ENCODE assay signal across 8 cellular contexts in genomic region chr6:44234101-44235090, GRCh38. TPM values are rescaled to one million over a fixed set of nuclear protein-coding genes. Genes with fewer than 3 reads are reported as not detected.
DNase-seq lines count a peak whose midpoint lies in the region; ATAC-seq and TF ChIP-seq lines count a peak whose summit lies in the region.

No MANE protein-coding gene starts in this region.

- no peak overlapping the region; the same call in 1 of the 2 replicates for H3K56ac ChIP-seq in IMR-90 (ENCODE audit: extremely low read depth, insufficient read depth, low read length)

- POLR2A ChIA-PET in IMR-90 (lab: Charles Lee; ENCODE audit: unreplicated experiment): interaction anchor here (1.7 kb wide), 1 partner anchor 13 kb away, joined by 10 read pairs; the partner anchor contains the start of gene HSP90AB1

- H3K27ac ChIP-seq in IMR-90 (ENCODE audit: insufficient read depth, low read length): peak overlapping the region; percentile 42; the same call in 1 of the 2 replicates

- peak overlapping the region; percentile 9; the same call in 1 of the 2 replicates for H3K23ac ChIP-seq in IMR-90 (ENCODE audit: low read depth, low read length)

- peak overlapping the region; percentile 84; the same call in 1 of the 2 replicates for H2AK5ac ChIP-seq in IMR-90 (ENCODE audit: low read depth, low read length)

- peak overlapping the region; percentile 57 for H3K4ac ChIP-seq in IMR-90 (ENCODE audit: low read depth, low read length)

- peak; percentile 75 for TF ChIP-seq RAD21 in IMR-90 (IDR thresholded peaks at IDR 0.05; ENCODE audit: low read length)

- DNase-seq in Caki2 (ENCODE audit: low read depth) (peak; percentile 80), IMR-90 (peak; percentile 73), head of caudate nucleus (peak; percentile 79 to 97 (median 90)), posterior vena cava (ENCODE audit: low spot score) (peak; percentile 94), NCI-H345 treated with DMSO at 0.1 percent for 48 hours (lab: John Stamatoyannopoulos, UW; ENCODE audit: unreplicated experiment) (no peak), SIG-M5 treated with dmso at 0.1 percent for 504 hours (lab: John Stamatoyannopoulos, UW; ENCODE audit: unreplicated experiment) (no peak), NCI-H524 treated with DMSO at 0.1 percent for 48 hours (lab: John Stamatoyannopoulos, UW) (no peak)
- DNase-seq in activated T-helper 1 cell treated with anti-CD3 and anti-CD28 coated beads, Interleukin-12 subunit alpha, Interleukin-12 subunit beta, Interleukin-2, Interleukin-4 antibody, amounts not matched to agents 30 ng/mL and 10 ng/mL and 1 ng/mL, durations not matched to agents 14 hours and 24 hours and 36 hours (ENCODE audit: low spot score): no peak

- H3K27ac Mint-ChIP-seq in activated T-helper 1 cell treated with anti-CD3 and anti-CD28 coated beads, Interleukin-12 subunit alpha, Interleukin-12 subunit beta, Interleukin-2, Interleukin-4 antibody, amounts not matched to agents 30 ng/mL and 10 ng/mL and 1 ng/mL, durations not matched to agents 14 hours and 24 hours and 36 hours: peak overlapping the region; percentile 53

- in situ Hi-C loops in Caki2 (cut with HindIII; ENCODE audit: low pct_unique_long_range_greater_than_20kb, low sequenced_read_pairs) (no loop called here), IMR-90 (cut with MboI; ENCODE audit: low sequenced_read_pairs) (loop anchor here (5.0 kb wide), 2 partner anchors 62 to 127 kb away; no protein-coding TSS in a partner anchor)

- peaks cover 4% of the 10 kb centered on the region for H3K9me1 ChIP-seq in IMR-90 (ENCODE audit: insufficient read depth, low read length)

- H3K4me3 ChIP-seq in IMR-90 (ENCODE audit: insufficient read depth, low read depth, low read length): no peak overlapping the region

- intact Hi-C loops in IMR-90 (cut with micrococcal nuclease) (loop anchor here (1.0 kb wide), 2 partner anchors 62 to 138 kb away; no protein-coding TSS in a partner anchor), head of caudate nucleus (cut with DNase I) (loop anchor here (2.0 to 10.0 kb wide), 2 partner anchors 62 to 130 kb away; no protein-coding TSS in a partner anchor), posterior vena cava (cut with DNase I) (loop anchor here (5.0 to 10.0 kb wide), 2 partner anchors 62 to 120 kb away; no protein-coding TSS in a partner anchor)
- intact Hi-C loops in activated T-helper 1 cell treated with anti-CD3 and anti-CD28 coated beads, Interleukin-12 subunit alpha, Interleukin-12 subunit beta, Interleukin-2, Interleukin-4 antibody, amounts not matched to agents 30 ng/mL and 10 ng/mL and 1 ng/mL, durations not matched to agents 14 hours and 24 hours and 36 hours (cut with micrococcal nuclease): no loop called here

- peak; percentile 81 for TF ChIP-seq CTCF in IMR-90 (conservative IDR thresholded peaks at IDR 0.05; ENCODE audit: low read depth, low read length)

- ATAC-seq in IMR-90 (ENCODE audit: low read depth): peak; percentile 71

- peak overlapping the region; percentile 9; the same call in 1 of the 2 replicates for H3K18ac ChIP-seq in IMR-90 (ENCODE audit: low read depth, low read length)

- no peak overlapping the region for H3K4me3 Mint-ChIP-seq in activated T-helper 1 cell treated with anti-CD3 and anti-CD28 coated beads, Interleukin-12 subunit alpha, Interleukin-12 subunit beta, Interleukin-2, Interleukin-4 antibody, amounts not matched to agents 30 ng/mL and 10 ng/mL and 1 ng/mL, durations not matched to agents 14 hours and 24 hours and 36 hours

- H3K27me3 Mint-ChIP-seq in activated T-helper 1 cell treated with anti-CD3 and anti-CD28 coated beads, Interleukin-12 subunit alpha, Interleukin-12 subunit beta, Interleukin-2, Interleukin-4 antibody, amounts not matched to agents 30 ng/mL and 10 ng/mL and 1 ng/mL, durations not matched to agents 14 hours and 24 hours and 36 hours (ENCODE audit: insufficient read depth): no peaks in the 10 kb centered on the region

- peak overlapping the region; percentile 86 for H2AFZ ChIP-seq in IMR-90 (replicated peaks; ENCODE audit: low read length, poor library complexity)

- no peak overlapping the region for H3K9ac ChIP-seq in IMR-90 (ENCODE audit: low read depth, low read length)

- no peaks in the 10 kb centered on the region for H4K20me1 ChIP-seq in IMR-90 (ENCODE audit: insufficient read depth, low read length)

- peak overlapping the region; percentile 20 for H4K5ac ChIP-seq in IMR-90 (ENCODE audit: low read depth, low read length)

- no peak for TF ChIP-seq POLR2A in IMR-90 (IDR thresholded peaks at IDR 0.05; ENCODE audit: low read depth, low read length)

- H3K9me3 ChIP-seq in IMR-90 (ENCODE audit: control insufficient read depth, insufficient read depth, low read length): no peaks in the 10 kb centered on the region

- peak overlapping the region; percentile 58 to 75; a peak in 3 of 4 replicates for H4K8ac ChIP-seq in IMR-90 (ENCODE audit: low read depth in 2 of 2, low read length in 2 of 2)

- H3K36me3 ChIP-seq in IMR-90 (ENCODE audit: control insufficient read depth, insufficient read depth, low read length): peaks cover 2% of the 10 kb centered on the region; the same call in 1 of the 2 replicates

- peaks cover 16% of the 10 kb centered on the region for H3K4me1 ChIP-seq in IMR-90 (ENCODE audit: control insufficient read depth, insufficient read depth, low read length)

- 40% methylated on average over 3 of the region's 6 CpGs; no CpG with 5 or more reads in 1 of the 2 experiments for WGBS in IMR-90 (ENCODE audit: extremely low coverage in 2 of 2, insufficient read length in 1 of 2), 2 experiments

- peaks cover 18% of the 10 kb centered on the region for H3K36me3 Mint-ChIP-seq in activated T-helper 1 cell treated with anti-CD3 and anti-CD28 coated beads, Interleukin-12 subunit alpha, Interleukin-12 subunit beta, Interleukin-2, Interleukin-4 antibody, amounts not matched to agents 30 ng/mL and 10 ng/mL and 1 ng/mL, durations not matched to agents 14 hours and 24 hours and 36 hours (ENCODE audit: low read depth)

- dilution Hi-C loops in IMR-90 (cut with HindIII; ENCODE audit: low sequenced_read_pairs, unreplicated experiment): no loop called here

- peak overlapping the region; percentile 25; the same call in 1 of the 3 replicates for H2BK15ac ChIP-seq in IMR-90 (ENCODE audit: low read depth, low read length)

- BruUV-seq in IMR-90 (replicated peaks; lab: Mats Ljungman, UMichigan): no TSS peak

- H2BK120ac ChIP-seq in IMR-90 (ENCODE audit: low read depth, low read length): peak overlapping the region; percentile 69

- peak overlapping the region; percentile 4; the same call in 1 of the 2 replicates for H3K4me2 ChIP-seq in IMR-90 (ENCODE audit: low read depth, low read length)

- H3K79me1 ChIP-seq in IMR-90 (ENCODE audit: low read depth in 1 of 2, low read length in 2 of 2): 0 out of 4 replicates have a peak, but pooled peaks cover 0 to 4% of the 10 kb centered on the region in 2 experiments

- H3K9me3 Mint-ChIP-seq in activated T-helper 1 cell treated with anti-CD3 and anti-CD28 coated beads, Interleukin-12 subunit alpha, Interleukin-12 subunit beta, Interleukin-2, Interleukin-4 antibody, amounts not matched to agents 30 ng/mL and 10 ng/mL and 1 ng/mL, durations not matched to agents 14 hours and 24 hours and 36 hours: no peaks in the 10 kb centered on the region

- H2BK5ac ChIP-seq in IMR-90 (ENCODE audit: low read depth, low read length, poor library complexity, severe bottlenecking): peak overlapping the region; percentile 22

- peak overlapping the region; percentile 35 for H2AK9ac ChIP-seq in IMR-90 (replicated peaks; ENCODE audit: low read depth, low read length, poor library complexity)

- H3K14ac ChIP-seq in IMR-90 (replicated peaks; ENCODE audit: low read depth, low read length): peak overlapping the region; percentile 20; the same call in 1 of the 2 replicates

- H2BK20ac ChIP-seq in IMR-90 (ENCODE audit: low read depth, low read length): peak overlapping the region; percentile 53; the same call in 1 of the 2 replicates

- H3K27me3 ChIP-seq in IMR-90 (ENCODE audit: control insufficient read depth, insufficient read depth, low read length): no peaks in the 10 kb centered on the region

- peak overlapping the region; percentile 57 for H4K91ac ChIP-seq in IMR-90 (ENCODE audit: insufficient read depth, low read depth, low read length)

- H3K4me1 Mint-ChIP-seq in activated T-helper 1 cell treated with anti-CD3 and anti-CD28 coated beads, Interleukin-12 subunit alpha, Interleukin-12 subunit beta, Interleukin-2, Interleukin-4 antibody, amounts not matched to agents 30 ng/mL and 10 ng/mL and 1 ng/mL, durations not matched to agents 14 hours and 24 hours and 36 hours (ENCODE audit: low read depth): peaks cover 13% of the 10 kb centered on the region

- CTCF ChIA-PET in IMR-90 (lab: Yijun Ruan, JAX): interaction anchor here (0.6 to 1.8 kb wide), 15 partner anchors 10 to 1173 kb away, joined by 3 to 20 read pairs (median 4); partner anchors contain the start of gene SLC29A1

RNA-seq across cellular contexts. Expression of gene SLC29A1, which starts 11.0 kb away (rescaled TPM):
- total RNA-seq in Caki2 (2014; rRNA removed; shearing (Covaris generic); ENCODE audit: low replicate concordance): 47.6 and 55.5 TPM in 2 replicates
- total RNA-seq in IMR-90 (2012; rRNA removed): 4.1 and 4.7 TPM in 2 replicates
- 22.1 and 23.2 TPM in 2 replicates for polyA plus RNA-seq in IMR-90 (2012; rRNA removed)
- polyA plus RNA-seq in IMR-90 (2012; cell fraction: cytosol; rRNA removed): 20.7 and 23.2 TPM in 2 replicates
- polyA plus RNA-seq in IMR-90 (2012; cell fraction: nucleus; rRNA removed; ENCODE audit: low replicate concordance): 33.9 and 57.0 TPM in 2 replicates
- 121 and 122 TPM in 2 replicates for total RNA-seq in activated T-helper 1 cell treated with anti-CD3 and anti-CD28 coated beads, Interleukin-12 subunit alpha, Interleukin-12 subunit beta, Interleukin-2, Interleukin-4 antibody, amounts not matched to agents 30 ng/mL and 10 ng/mL and 1 ng/mL, durations not matched to agents 14 hours and 24 hours and 36 hours
- 10 to 100 TPM; 76.5 to 80.0 TPM for total RNA-seq in posterior vena cava

RNA-seq across cellular contexts. Expression of gene HSP90AB1, which starts 12.5 kb away (rescaled TPM):
- total RNA-seq in Caki2 (2014; rRNA removed; shearing (Covaris generic); ENCODE audit: low replicate concordance): 807 and 852 TPM in 2 replicates
- total RNA-seq in IMR-90 (2012; rRNA removed) (1,307 and 1,440 TPM in 2 replicates), posterior vena cava (100 to 1,000 TPM; 414 to 463 TPM)
- 771 and 887 TPM in 2 replicates for polyA plus RNA-seq in IMR-90 (2012; rRNA removed)
- polyA plus RNA-seq in IMR-90 (2012; cell fraction: cytosol; rRNA removed): 246 and 656 TPM in 2 replicates
- polyA plus RNA-seq in IMR-90 (2012; cell fraction: nucleus; rRNA removed; ENCODE audit: low replicate concordance): 158 and 414 TPM in 2 replicates
- total RNA-seq in activated T-helper 1 cell treated with anti-CD3 and anti-CD28 coated beads, Interleukin-12 subunit alpha, Interleukin-12 subunit beta, Interleukin-2, Interleukin-4 antibody, amounts not matched to agents 30 ng/mL and 10 ng/mL and 1 ng/mL, durations not matched to agents 14 hours and 24 hours and 36 hours: 2,065 and 2,095 TPM in 2 replicates

RNA-seq across cellular contexts. Expression of gene MYMX, which starts 17.7 kb away (rescaled TPM):
- total RNA-seq in Caki2 (2014; rRNA removed; shearing (Covaris generic); ENCODE audit: low replicate concordance): not detected in 2 replicates
- total RNA-seq in IMR-90 (2012; rRNA removed): not detected in 2 replicates
- not detected in 2 replicates for polyA plus RNA-seq in IMR-90 (2012; rRNA removed)
- polyA plus RNA-seq in IMR-90 (2012; cell fraction: cytosol; rRNA removed): not detected in 2 replicates
- polyA plus RNA-seq in IMR-90 (2012; cell fraction: nucleus; rRNA removed; ENCODE audit: low replicate concordance): not detected in 2 replicates
- not detected in 2 replicates for total RNA-seq in activated T-helper 1 cell treated with anti-CD3 and anti-CD28 coated beads, Interleukin-12 subunit alpha, Interleukin-12 subunit beta, Interleukin-2, Interleukin-4 antibody, amounts not matched to agents 30 ng/mL and 10 ng/mL and 1 ng/mL, durations not matched to agents 14 hours and 24 hours and 36 hours
- total RNA-seq in posterior vena cava: 1 to 10 TPM in 1 of 2 donors, not detected in 1; 1.5 TPM

RNA-seq across cellular contexts. Expression of gene SLC35B2, which starts 22.9 kb away (rescaled TPM):
- 203 and 221 TPM in 2 replicates for total RNA-seq in Caki2 (2014; rRNA removed; shearing (Covaris generic); ENCODE audit: low replicate concordance)
- total RNA-seq in IMR-90 (2012; rRNA removed) (41.7 and 51.4 TPM in 2 replicates), posterior vena cava (10 to 100 TPM; 23.1 to 28.9 TPM)
- polyA plus RNA-seq in IMR-90 (2012; rRNA removed): 89.9 and 94.8 TPM in 2 replicates
- 91.0 and 123 TPM in 2 replicates for polyA plus RNA-seq in IMR-90 (2012; cell fraction: cytosol; rRNA removed)
- 64.5 and 76.3 TPM in 2 replicates for polyA plus RNA-seq in IMR-90 (2012; cell fraction: nucleus; rRNA removed; ENCODE audit: low replicate concordance)
- total RNA-seq in activated T-helper 1 cell treated with anti-CD3 and anti-CD28 coated beads, Interleukin-12 subunit alpha, Interleukin-12 subunit beta, Interleukin-2, Interleukin-4 antibody, amounts not matched to agents 30 ng/mL and 10 ng/mL and 1 ng/mL, durations not matched to agents 14 hours and 24 hours and 36 hours: 29.2 and 30.1 TPM in 2 replicates

RNA-seq across cellular contexts. Expression of gene NFKBIE, which starts 31.0 kb away (rescaled TPM):
- total RNA-seq in Caki2 (2014; rRNA removed; shearing (Covaris generic); ENCODE audit: low replicate concordance): 24.7 and 33.4 TPM in 2 replicates
- total RNA-seq in IMR-90 (2012; rRNA removed) (7.5 and 7.9 TPM in 2 replicates), posterior vena cava (1 to 10 TPM; 4.5 to 6.7 TPM)
- 13.0 and 16.7 TPM in 2 replicates for polyA plus RNA-seq in IMR-90 (2012; rRNA removed)
- polyA plus RNA-seq in IMR-90 (2012; cell fraction: cytosol; rRNA removed): 17.6 and 22.6 TPM in 2 replicates
- 14.5 and 23.0 TPM in 2 replicates for polyA plus RNA-seq in IMR-90 (2012; cell fraction: nucleus; rRNA removed; ENCODE audit: low replicate concordance)
- total RNA-seq in activated T-helper 1 cell treated with anti-CD3 and anti-CD28 coated beads, Interleukin-12 subunit alpha, Interleukin-12 subunit beta, Interleukin-2, Interleukin-4 antibody, amounts not matched to agents 30 ng/mL and 10 ng/mL and 1 ng/mL, durations not matched to agents 14 hours and 24 hours and 36 hours: 23.2 and 29.0 TPM in 2 replicates

Comparison
In these comparisons a context has a peak if more than half of its experiments do, and no peak if none do; other contexts are left out.
1. DNase-seq: peak in Caki2 (single experiment), IMR-90 (single experiment), head of caudate nucleus (42 of 42) and posterior vena cava (single experiment); none in activated T-helper 1 cell treated with anti-CD3 and anti-CD28 coated beads, Interleukin-12 subunit alpha, Interleukin-12 subunit beta, Interleukin-2, Interleukin-4 antibody, amounts not matched to agents 30 ng/mL and 10 ng/mL and 1 ng/mL, durations not matched to agents 14 hours and 24 hours and 36 hours (single experiment), NCI-H345 treated with DMSO at 0.1 percent for 48 hours (single experiment), SIG-M5 treated with dmso at 0.1 percent for 504 hours (single experiment) and NCI-H524 treated with DMSO at 0.1 percent for 48 hours (single experiment).